In the genomic region with DNA sequence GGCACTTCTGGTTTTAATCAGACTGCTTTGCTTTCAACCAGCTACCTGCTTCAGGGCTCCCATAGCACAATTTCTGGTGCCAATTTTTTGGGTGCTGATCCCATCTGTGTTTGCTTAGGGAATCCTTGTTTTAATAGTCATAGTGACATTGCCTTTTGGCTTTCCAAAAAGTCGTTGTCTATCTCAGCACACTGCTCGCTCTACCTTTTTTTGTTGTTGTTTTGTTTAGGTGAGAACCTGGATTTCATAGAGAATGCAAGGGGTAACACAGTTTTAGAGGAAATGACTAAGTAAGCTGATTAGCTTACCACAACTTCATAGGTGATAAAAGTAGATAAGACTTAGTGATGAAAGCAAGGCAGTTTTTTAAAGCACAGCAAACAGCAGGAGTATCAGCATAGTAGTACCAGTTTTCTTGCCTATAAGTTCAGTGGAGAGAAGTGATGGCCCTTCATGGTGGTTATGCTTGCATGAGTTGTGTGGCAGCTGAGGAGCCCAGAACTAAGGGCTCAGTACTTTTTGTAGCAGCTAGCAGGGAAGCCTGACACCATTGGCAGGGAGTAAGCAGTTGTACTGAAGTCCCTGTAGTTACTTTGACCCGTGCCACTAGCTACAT, we compare ENCODE assay signal across 14 cellular contexts. TPM values are rescaled to one million over a fixed set of nuclear protein-coding genes. Genes with fewer than 3 reads are reported as not detected.
A peak's percentile ranks its signal among the peaks of the same experiment; 100 is the strongest.
DNase-seq lines count a peak whose midpoint lies in the region; ATAC-seq, FAIRE-seq and TF ChIP-seq lines count a peak whose summit lies in the region.
"Had no signal": no experiment of that assay in that cellular context is flagged by ENCODE, and none has a peak within 500 bp of the region (broad histone marks: within the 10 kb centered on the region; RNA-seq: fewer than 3 reads in every experiment).

No MANE protein-coding gene starts in this region.

- peaks cover 54 to 84% (median 74%) of the 10 kb centered on the region in 4 donors for H3K4me1 Mint-ChIP-seq in CD4-positive, alpha-beta memory T cell

- peak overlapping the region; percentile 57 for H3K27ac ChIP-seq in CD4-positive, alpha-beta memory T cell (ENCODE audit: low read depth, low read length)
- H3K27ac ChIP-seq in endothelial cell of umbilical vein (ENCODE audit: insufficient read depth, low read depth, low read length): no peak overlapping the region
- H3K27ac ChIP-seq: brain microvascular endothelial cell, parathyroid adenoma, upper lobe of right lung had no signal

- no peaks in the 10 kb centered on the region for H3K27me3 ChIP-seq in CD4-positive, alpha-beta memory T cell (ENCODE audit: insufficient read depth, low read length)
- H3K27me3 ChIP-seq in endothelial cell of umbilical vein (ENCODE audit: control insufficient read depth in 2 of 2, insufficient read depth in 2 of 2, low read length in 2 of 2): no peaks in the 10 kb centered on the region
- H3K27me3 ChIP-seq: brain microvascular endothelial cell, upper lobe of right lung had no signal

- no peak overlapping the region for H3K9ac ChIP-seq in endothelial cell of umbilical vein (replicated peaks; ENCODE audit: extremely low read depth, insufficient read depth, low read length)
- H3K9ac ChIP-seq: parathyroid adenoma had no signal

- H3K36me3 ChIP-seq in CD4-positive, alpha-beta memory T cell (ENCODE audit: insufficient read depth, low read length): no peaks in the 10 kb centered on the region
- H3K36me3 ChIP-seq in endothelial cell of umbilical vein (ENCODE audit: control insufficient read depth in 2 of 2, extremely low read depth in 1 of 2, insufficient read depth in 2 of 2, low read length in 2 of 2): no peaks in the 10 kb centered on the region
- H3K36me3 ChIP-seq: upper lobe of right lung had no signal

- no peak for FAIRE-seq in endothelial cell of umbilical vein (lab: Jason Lieb, UNC)

- no peaks in the 10 kb centered on the region for H3K9me1 ChIP-seq in endothelial cell of umbilical vein (replicated peaks; ENCODE audit: control insufficient read depth, extremely low read depth, insufficient read depth, low read length)

- peaks cover 27% of the 10 kb centered on the region for H4K20me1 ChIP-seq in endothelial cell of umbilical vein (replicated peaks; ENCODE audit: control insufficient read depth, extremely low read depth, insufficient read depth, low read length)

- peak overlapping the region; percentile 7 to 84 (median 67) for H3K4me3 Mint-ChIP-seq in CD4-positive, alpha-beta memory T cell

- CTCF ChIA-PET in CD4-positive, alpha-beta memory T cell (lab: Charles Lee; ENCODE audit: partially characterized antibody): interaction anchor here (0.9 to 1.1 kb wide), 2 partner anchors 11 to 20 kb away, joined by 4 to 6 read pairs; no protein-coding TSS in a partner anchor
- CTCF ChIA-PET in endothelial cell of umbilical vein (lab: Charles Lee): interaction anchor here (1.0 to 1.4 kb wide), 2 partner anchors 10 to 170 kb away, joined by 3 to 4 read pairs; no protein-coding TSS in a partner anchor

- DNase-seq in CD4-positive, alpha-beta memory T cell: peak; percentile 57 to 74 (median 68)
- DNase-seq in T-helper 22 cell (ENCODE audit: low read depth) (peak; percentile 32), endothelial cell of umbilical vein (ENCODE audit: low read depth, low spot score) (peak; percentile 32), NCI-H2107 treated with DMSO at 0.1 percent for 48 hours (lab: John Stamatoyannopoulos, UW; ENCODE audit: unreplicated experiment) (no peak)
- DNase-seq: brain microvascular endothelial cell, Caco-2, left colon, NCI-H1092, upper lobe of right lung had no signal

- TF ChIP-seq POLR2A in endothelial cell of umbilical vein (IDR thresholded peaks at IDR 0.05; ENCODE audit: low read depth, low read length): no peak

- H2AFZ ChIP-seq in endothelial cell of umbilical vein (ENCODE audit: low read depth, low read length): no peak overlapping the region
- H2AFZ ChIP-seq: parathyroid adenoma had no signal

- TF ChIP-seq CTCF in endothelial cell of umbilical vein (IDR thresholded peaks at IDR 0.05; ENCODE audit: extremely low read depth in 1 of 2, insufficient read depth in 1 of 2, low read depth in 1 of 2, low read length in 2 of 2): no peak

- no peaks in the 10 kb centered on the region for H3K9me3 ChIP-seq in CD4-positive, alpha-beta memory T cell (ENCODE audit: control insufficient read depth in 1 of 2, low read length in 2 of 2)
- no peaks in the 10 kb centered on the region for H3K9me3 ChIP-seq in endothelial cell of umbilical vein (replicated peaks; ENCODE audit: control insufficient read depth, insufficient read depth, low read length)
- H3K9me3 ChIP-seq: Caco-2, upper lobe of right lung had no signal

- peak overlapping the region in 1 of 2 donors; percentile 26 for H3K4me3 ChIP-seq in CD4-positive, alpha-beta memory T cell (ENCODE audit: low read length in 2 of 2)
- no peak overlapping the region for H3K4me3 ChIP-seq in endothelial cell of umbilical vein (replicated peaks in 1 of 3; ENCODE audit: insufficient read depth in 1 of 3, low read depth in 1 of 3, low read length in 3 of 3)
- H3K4me3 ChIP-seq: upper lobe of right lung had no signal

- H3K9me3 Mint-ChIP-seq in CD4-positive, alpha-beta memory T cell: no peaks in the 10 kb centered on the region

- H3K27ac Mint-ChIP-seq in CD4-positive, alpha-beta memory T cell: peak overlapping the region; percentile 76 to 93 (median 88)

- peak overlapping the region; percentile 55 for H3K4me2 ChIP-seq in endothelial cell of umbilical vein (ENCODE audit: insufficient read depth, low read length)

- POLR2A ChIA-PET in CD4-positive, alpha-beta memory T cell (lab: Charles Lee; ENCODE audit: partially characterized antibody): interaction anchor here (0.6 to 4.1 kb wide), 10 partner anchors 9 to 86 kb away, joined by 3 to 47 read pairs (median 8); a partner anchor contains a TSS
- POLR2A ChIA-PET in endothelial cell of umbilical vein (lab: Charles Lee): no interaction called here

- dilution Hi-C loops in endothelial cell of umbilical vein (cut with MboI; ENCODE audit: extremely low pct_ligation_motif_present, low sequenced_read_pairs): no loop called here

- peaks cover 88% of the 10 kb centered on the region for H3K79me2 ChIP-seq in endothelial cell of umbilical vein (ENCODE audit: control insufficient read depth, insufficient read depth, low read length)

- no peaks in the 10 kb centered on the region for H3K36me3 Mint-ChIP-seq in CD4-positive, alpha-beta memory T cell

- BruUV-seq in endothelial cell of umbilical vein (replicated peaks; lab: Mats Ljungman, UMichigan): no TSS peak

- intact Hi-C loops in CD4-positive, alpha-beta memory T cell (cut with micrococcal nuclease): loop anchor here (1.0 to 2.0 kb wide), 3 partner anchors 10 to 32 kb away; a partner anchor contains a TSS
- intact Hi-C loops in endothelial cell of umbilical vein (cut with micrococcal nuclease): no loop called here

- H3K4me1 ChIP-seq in CD4-positive, alpha-beta memory T cell (ENCODE audit: insufficient read depth, low read length): peaks cover 94% of the 10 kb centered on the region
- peaks cover 11% of the 10 kb centered on the region for H3K4me1 ChIP-seq in endothelial cell of umbilical vein (ENCODE audit: control insufficient read depth, extremely low read depth, insufficient read depth, low read length)
- H3K4me1 ChIP-seq: parathyroid adenoma had no signal

- H3K27me3 Mint-ChIP-seq in CD4-positive, alpha-beta memory T cell: no peaks in the 10 kb centered on the region

- peak; percentile 81 for ATAC-seq in GM18868 (IDR thresholded peaks at IDR 0.05; ENCODE audit: unreplicated experiment)
- ATAC-seq in HG02623 (IDR thresholded peaks at IDR 0.05; ENCODE audit: unreplicated experiment): no peak
- ATAC-seq in GM21423 (IDR thresholded peaks at IDR 0.05; ENCODE audit: unreplicated experiment): no peak
- no peak for ATAC-seq in GM18873 (IDR thresholded peaks at IDR 0.05; ENCODE audit: low FRiP score, unreplicated experiment)
- ATAC-seq: left colon, upper lobe of right lung had no signal

TF ChIP-seq in endothelial cell of umbilical vein, 7 proteins besides CTCF, POLR2A, EP300 and RAD21:
- TF ChIP-seq EZH2 (IDR thresholded peaks at IDR 0.05; ENCODE audit: borderline replicate concordance, low read depth, low read length, severe bottlenecking) (no peak), GATA2 (IDR thresholded peaks at IDR 0.05; ENCODE audit: insufficient read depth, insufficient read length, low read depth, low read length) (peak; percentile 62)

RNA-seq across cellular contexts. Expression of a gene that starts 31.3 kb away (rescaled TPM):
- total RNA-seq in CD4-positive, alpha-beta memory T cell: 10 to 100 TPM; 56.9 to 63.8 TPM
- 10 to 100 TPM; 53.5 to 57.6 TPM for polyA plus RNA-seq in CD4-positive, alpha-beta memory T cell
- total RNA-seq in endothelial cell of umbilical vein: 45.6 and 45.7 TPM in 2 replicates
- 22.5 and 22.6 TPM in 2 replicates for polyA plus RNA-seq in endothelial cell of umbilical vein
- polyA plus RNA-seq in endothelial cell of umbilical vein (2011; cell fraction: cytosol; rRNA removed): 32.6 and 35.9 TPM in 2 replicates
- 69.5 and 74.4 TPM in 2 replicates for polyA plus RNA-seq in endothelial cell of umbilical vein (2011; cell fraction: nucleus; rRNA removed)
- 22.6 and 38.0 TPM in 2 replicates for polyA plus RNA-seq in endothelial cell of umbilical vein (2012)
- 44.9 and 48.0 TPM in 2 replicates for polyA minus RNA-seq in endothelial cell of umbilical vein
- polyA minus RNA-seq in endothelial cell of umbilical vein (2011; cell fraction: cytosol; rRNA and poly(A)+ RNA removed): 85.3 TPM
- polyA minus RNA-seq in endothelial cell of umbilical vein (2011; cell fraction: nucleus; rRNA and poly(A)+ RNA removed): 81.3 and 92.2 TPM in 2 replicates
